ENCODE assay signal across 29 cellular contexts in the genomic region with DNA sequence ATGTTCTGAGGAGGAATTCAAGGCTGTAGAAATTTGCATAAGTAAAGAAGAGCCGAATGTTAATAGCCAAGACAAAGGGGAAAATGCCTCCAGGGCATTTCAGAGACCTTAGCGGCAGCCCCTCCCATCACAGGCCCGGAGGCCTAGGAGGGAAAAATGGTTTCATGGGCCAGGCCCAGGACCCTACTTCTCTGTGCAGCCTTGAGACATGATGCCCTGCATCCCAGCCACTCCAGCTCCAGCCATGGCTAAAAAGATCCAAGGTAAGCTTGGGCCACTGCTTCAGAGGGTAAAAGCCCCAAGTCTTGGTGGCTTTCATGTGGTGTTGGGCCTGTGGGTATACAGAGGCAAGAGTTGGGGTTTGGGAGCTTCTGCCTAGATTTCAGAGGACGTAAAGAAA.
"Had no signal": no experiment of that assay in that cellular context is flagged by ENCODE, and none has a peak within 500 bp of the region (broad histone marks: within the 10 kb centered on the region; RNA-seq: fewer than 3 reads in every experiment).

No MANE protein-coding gene starts in this region.

- H3K27ac Mint-ChIP-seq: mesothelial cell of epicardium; naive thymus-derived CD4-positive, alpha-beta T cell; nephron progenitor cell; stimulated activated naive CD8-positive, alpha-beta T cell treated with anti-CD3 and anti-CD28 coated beads, Interleukin-15, Interleukin-2, amounts not matched to agents 100 ng/mL and 50 ng/mL, for 24 hours had no signal

- H3K27me3 ChIP-seq: colonic mucosa, esophagus squamous epithelium, heart right ventricle, sigmoid colon, suprapubic skin, transverse colon, upper lobe of right lung, uterus had no signal

- H3K9me3 ChIP-seq: colonic mucosa, esophagus squamous epithelium, heart right ventricle, mucosa of descending colon, psoas muscle, sigmoid colon, suprapubic skin, transverse colon, upper lobe of right lung, uterus had no signal

- H3K4me3 ChIP-seq: colonic mucosa, esophagus squamous epithelium, heart right ventricle, lung, mucosa of descending colon, psoas muscle, sigmoid colon, suprapubic skin, transverse colon, upper lobe of right lung, uterus had no signal

- H3K27ac ChIP-seq: colonic mucosa, psoas muscle, suprapubic skin, upper lobe of right lung, uterus had no signal

- H3K27me3 Mint-ChIP-seq: stimulated activated naive CD8-positive, alpha-beta T cell treated with anti-CD3 and anti-CD28 coated beads, Interleukin-15, Interleukin-2, amounts not matched to agents 100 ng/mL and 50 ng/mL, for 24 hours had no signal

- H3K36me3 ChIP-seq: colonic mucosa, esophagus squamous epithelium, heart right ventricle, sigmoid colon, suprapubic skin, transverse colon, upper lobe of right lung, uterus had no signal

- H3K36me3 Mint-ChIP-seq: mesothelial cell of epicardium; stimulated activated effector memory CD8-positive, alpha-beta T cell treated with anti-CD3 and anti-CD28 coated beads, Interleukin-12 subunit alpha, Interleukin-12 subunit beta, amount 100 ng/mL, for 72 hours had no signal

- H3K9me3 Mint-ChIP-seq: stimulated activated effector memory CD8-positive, alpha-beta T cell treated with anti-CD3 and anti-CD28 coated beads, Interleukin-12 subunit alpha, Interleukin-12 subunit beta, amount 100 ng/mL, for 72 hours; stimulated activated naive CD8-positive, alpha-beta T cell treated with anti-CD3 and anti-CD28 coated beads, Interleukin-15, Interleukin-2, amounts not matched to agents 100 ng/mL and 50 ng/mL, for 24 hours had no signal

- ATAC-seq: heart right ventricle; mucosa of descending colon; naive thymus-derived CD4-positive, alpha-beta T cell; psoas muscle; right cardiac atrium; stimulated activated effector memory CD8-positive, alpha-beta T cell treated with anti-CD3 and anti-CD28 coated beads, Interleukin-12 subunit alpha, Interleukin-12 subunit beta, amount 100 ng/mL, for 72 hours; upper lobe of right lung had no signal

- H3K4me3 Mint-ChIP-seq: memory B cell; mesothelial cell of epicardium; naive thymus-derived CD4-positive, alpha-beta T cell; nephron progenitor cell; stimulated activated effector memory CD8-positive, alpha-beta T cell treated with anti-CD3 and anti-CD28 coated beads, Interleukin-12 subunit alpha, Interleukin-12 subunit beta, amount 100 ng/mL, for 72 hours; stimulated activated naive CD8-positive, alpha-beta T cell treated with anti-CD3 and anti-CD28 coated beads, Interleukin-15, Interleukin-2, amounts not matched to agents 100 ng/mL and 50 ng/mL, for 24 hours had no signal

- DNase-seq: colonic mucosa; dermis blood vessel endothelial cell; effector memory CD4-positive, alpha-beta T cell; erythroblast; esophagus squamous epithelium; foreskin melanocyte; glutamatergic neuron; heart right ventricle; hippocampal formation; islet precursor cell; kidney glomerular epithelial cell; mucosa of descending colon; naive thymus-derived CD4-positive, alpha-beta T cell; nephron progenitor cell; nucleus accumbens; psoas muscle; right cardiac atrium; sigmoid colon; stimulated activated CD4-positive, alpha-beta T cell treated with anti-CD3 and anti-CD28 coated beads, Interleukin-2, amount 100 ng/mL, for 24 hours; stimulated activated CD4-positive, alpha-beta T cell treated with anti-CD3 and anti-CD28 coated beads, Interleukin-4, amount 100 ng/mL, for 24 hours; transverse colon; upper lobe of right lung; uterus had no signal
